In genomic region chr10:86711957-86712708, GRCh38 we compare ENCODE assay signal across 7 cellular contexts. TPM values are rescaled to one million over a fixed set of nuclear protein-coding genes. Genes with fewer than 3 reads are reported as not detected.
A peak's percentile ranks its signal among the peaks of the same experiment; 100 is the strongest.
DNase-seq lines count a peak whose midpoint lies in the region; ATAC-seq and TF ChIP-seq lines count a peak whose summit lies in the region.

No MANE protein-coding gene starts in this region.

- no peak for TF ChIP-seq EP300 in upper lobe of left lung (IDR thresholded peaks at IDR 0.05)

- CTCF ChIA-PET in RWPE1 (lab: Yijun Ruan, JAX): interaction anchor here (0.5 to 1.4 kb wide), 5 partner anchors 43 to 216 kb away, joined by 3 to 4 read pairs (median 4); no protein-coding TSS in a partner anchor

- TF ChIP-seq CTCF in RWPE1 (conservative IDR thresholded peaks at IDR 0.05; ENCODE audit: low read depth) (no peak), upper lobe of left lung (IDR thresholded peaks at IDR 0.05) (no peak)

- WGBS in upper lobe of left lung, 2 donors: 11 to 43% methylated on average over 12 to 31 of the region's 32 CpGs

- no peaks in the 10 kb centered on the region for H3K27me3 ChIP-seq in upper lobe of left lung

- TF ChIP-seq POLR2A in upper lobe of left lung (IDR thresholded peaks at IDR 0.05): no peak

- H3K27ac ChIP-seq in RWPE1: peak overlapping the region; percentile 87
- peak overlapping the region; percentile 88 to 94 (median 91) for H3K27ac ChIP-seq in upper lobe of left lung

- ATAC-seq in GM19328 (IDR thresholded peaks at IDR 0.05; ENCODE audit: unreplicated experiment) (peak; percentile 24), HG03378 (IDR thresholded peaks at IDR 0.05; ENCODE audit: unreplicated experiment) (peak; percentile 20), upper lobe of left lung (ENCODE audit: low FRiP score in 2 of 2) (peak in 1 of 2 donors; percentile 14)

- POLR2A ChIA-PET in RWPE1 (lab: Yijun Ruan, JAX; ENCODE audit: low non-redundant PET): interaction anchor here (0.6 to 1.5 kb wide), 3 partner anchors 41 to 80 kb away, joined by 3 to 17 read pairs (median 5); partner anchors contain the start of gene BMPR1A

- H3K9me3 ChIP-seq in upper lobe of left lung: no peaks in the 10 kb centered on the region

- peak overlapping the region in 3 of 4 donors; percentile 77 to 85 (median 83) for H3K4me3 ChIP-seq in upper lobe of left lung

- H3K4me1 ChIP-seq in upper lobe of left lung: peaks cover 11 to 24% (median 13%) of the 10 kb centered on the region in 4 donors

- DNase-seq in EL (peak; percentile 53), RWPE1 (ENCODE audit: low spot score) (peak; percentile 30), ecto neural progenitor cell (ENCODE audit: low spot score) (peak; percentile 69), mesenteric fat pad (ENCODE audit: low spot score) (peak; percentile 89), upper lobe of left lung (peak; percentile 49 to 86)

- H3K36me3 ChIP-seq in upper lobe of left lung: no peaks in the 10 kb centered on the region

RNA-seq across cellular contexts. Expression of gene LDB3, which starts 43.8 kb away (rescaled TPM):
- 1.3 TPM for total RNA-seq in mesenteric fat pad
- 1 to 10 TPM in 3 of 6 donors, under 1 TPM in 3; 0.67 to 2.1 (median 1.1) TPM for total RNA-seq in upper lobe of left lung

RNA-seq across cellular contexts. Expression of gene BMPR1A, which starts 44.3 kb away (rescaled TPM):
- total RNA-seq in mesenteric fat pad (43.5 TPM), upper lobe of left lung (10 to 100 TPM; 12.9 to 37.4 (median 30.6) TPM)

RNA-seq across cellular contexts. Expression of gene OPN4, which starts 57.8 kb away (rescaled TPM):
- total RNA-seq in mesenteric fat pad (not detected), upper lobe of left lung (not detected)

Comparison
In these comparisons a context has a peak if more than half of its experiments do, and no peak if none do; other contexts are left out.
1. DNase-seq: peak in every context shown above with its lines; median percentile 89 in mesenteric fat pad; 69 in ecto neural progenitor cell; 68 in upper lobe of left lung; 53 in EL; 30 in RWPE1.